Comparison of ENCODE assay signal across 8 cellular contexts in genomic region chr6:13860556-13861185, GRCh38. TPM values are rescaled to one million over a fixed set of nuclear protein-coding genes. Genes with fewer than 3 reads are reported as not detected.
DNase-seq lines count a peak whose midpoint lies in the region; ATAC-seq and TF ChIP-seq lines count a peak whose summit lies in the region.
"Not testable (repeated sequence)": the region's sequence is repeated elsewhere in the genome, so short reads cannot be mapped to it uniquely, and the experiment has no call there.

No MANE protein-coding gene starts in this region.

- not testable (repeated sequence) for H3K4me1 ChIP-seq in iPS-15b (ENCODE audit: control insufficient read depth, insufficient read depth, low read length)

- H3K9me3 Mint-ChIP-seq in WTC11 = peaks cover 19% of the 10 kb centered on the region
- not testable (repeated sequence) for H3K9me3 Mint-ChIP-seq in activated naive CD8-positive, alpha-beta T cell treated with anti-CD3 and anti-CD28 coated beads, Interleukin-2, amount 10 ng/mL, durations not matched to agents 7 days and 5 days; stimulated activated naive B cell treated with anti-CD40 and anti-IgM and Interleukin-4, amounts not matched to agents 10 μg/mL and 1 μg/mL and 100 μg/mL, for 72 hours
- H3K9me3 Mint-ChIP-seq in naive thymus-derived CD8-positive, alpha-beta T cell = peaks cover 0 to 10% (median 0%) of the 10 kb centered on the region in 9 donors

- not testable (repeated sequence) for H3K36me3 ChIP-seq in H7 (replicated peaks; ENCODE audit: control insufficient read depth, insufficient read depth, low read length); iPS-15b (ENCODE audit: control insufficient read depth, insufficient read depth, low read length)

- peak overlapping the region; percentile 70 for H3K4me3 Mint-ChIP-seq in WTC11
- peak overlapping the region; percentile 47 for H3K4me3 Mint-ChIP-seq in activated naive CD8-positive, alpha-beta T cell treated with anti-CD3 and anti-CD28 coated beads, Interleukin-2, amount 10 ng/mL, durations not matched to agents 7 days and 5 days
- peak overlapping the region in 9 of 10 donors; percentile 4 to 57 (median 45) for H3K4me3 Mint-ChIP-seq in naive thymus-derived CD8-positive, alpha-beta T cell
- H3K4me3 Mint-ChIP-seq in stimulated activated naive B cell treated with anti-CD40 and anti-IgM and Interleukin-4, amounts not matched to agents 10 μg/mL and 1 μg/mL and 100 μg/mL, for 72 hours = peak overlapping the region; percentile 55 to 75

- not testable (repeated sequence) for H3K27me3 ChIP-seq in H7 (ENCODE audit: control insufficient read depth, insufficient read depth, low read length); iPS-15b (ENCODE audit: control insufficient read depth, insufficient read depth, low read length)
- H3K27me3 ChIP-seq in dorsolateral prefrontal cortex = peaks cover 0 to 49% (median 10%) of the 10 kb centered on the region in 45 donors

- H3K27ac ChIP-seq in dorsolateral prefrontal cortex = not testable (repeated sequence)

- intact Hi-C loops in dorsolateral prefrontal cortex (cut with DNase I) = not testable (repeated sequence)

- H3K9ac ChIP-seq in iPS-15b (ENCODE audit: low read depth, low read length) = not testable (repeated sequence)

- not testable (repeated sequence) for TF ChIP-seq CTCF in WTC11 (IDR thresholded peaks at IDR 0.05); dorsolateral prefrontal cortex (IDR thresholded peaks at IDR 0.05 in 54 of 56, conservative IDR thresholded peaks at IDR 0.05 in 2 of 56; ENCODE audit: low read depth in 1 of 56, partially characterized antibody in 56 of 56)

- POLR2A ChIA-PET in WTC11 (lab: Charles Lee) = interaction anchor here (1.6 to 2.3 kb wide), 3 partner anchors 11 to 47 kb away, joined by 6 to 15 read pairs (median 8); partner anchors contain the start of gene MCUR1
- POLR2A ChIA-PET in activated naive CD8-positive, alpha-beta T cell treated with anti-CD3 and anti-CD28 coated beads, Interleukin-2, amount 10 ng/mL, durations not matched to agents 7 days and 5 days (lab: Charles Lee); naive thymus-derived CD8-positive, alpha-beta T cell (lab: Charles Lee): not testable (repeated sequence)

- peak overlapping the region; percentile 28; the same call in 1 of the 2 replicates for H3K4me3 ChIP-seq in H7 (ENCODE audit: insufficient read depth, low read depth, low read length)
- peak overlapping the region in 36 of 59 donors; percentile 17 to 66 (median 56) for H3K4me3 ChIP-seq in dorsolateral prefrontal cortex
- peak overlapping the region; percentile 57 for H3K4me3 ChIP-seq in iPS-15b (ENCODE audit: low read depth, low read length)

- peaks cover 26% of the 10 kb centered on the region for H3K27me3 Mint-ChIP-seq in WTC11 (ENCODE audit: low read depth)
- peaks cover 59% of the 10 kb centered on the region for H3K27me3 Mint-ChIP-seq in activated naive CD8-positive, alpha-beta T cell treated with anti-CD3 and anti-CD28 coated beads, Interleukin-2, amount 10 ng/mL, durations not matched to agents 7 days and 5 days
- peaks cover 30 to 54% (median 43%) of the 10 kb centered on the region in 5 donors for H3K27me3 Mint-ChIP-seq in naive thymus-derived CD8-positive, alpha-beta T cell
- peaks cover 19 to 27% of the 10 kb centered on the region in 2 donors for H3K27me3 Mint-ChIP-seq in stimulated activated naive B cell treated with anti-CD40 and anti-IgM and Interleukin-4, amounts not matched to agents 10 μg/mL and 1 μg/mL and 100 μg/mL, for 72 hours

- H3K36me3 Mint-ChIP-seq in WTC11 = peaks cover 10% of the 10 kb centered on the region
- H3K36me3 Mint-ChIP-seq in activated naive CD8-positive, alpha-beta T cell treated with anti-CD3 and anti-CD28 coated beads, Interleukin-2, amount 10 ng/mL, durations not matched to agents 7 days and 5 days; stimulated activated naive B cell treated with anti-CD40 and anti-IgM and Interleukin-4, amounts not matched to agents 10 μg/mL and 1 μg/mL and 100 μg/mL, for 72 hours: not testable (repeated sequence)
- peaks cover 0 to 14% (median 6%) of the 10 kb centered on the region in 3 donors for H3K36me3 Mint-ChIP-seq in naive thymus-derived CD8-positive, alpha-beta T cell

- CTCF ChIA-PET in WTC11 (lab: Charles Lee) = interaction anchor here (0.7 to 2.3 kb wide), 5 partner anchors 12 to 206 kb away, joined by 3 to 8 read pairs (median 6); partner anchors contain the start of gene MCUR1

- not testable (repeated sequence) for ATAC-seq in WTC11; activated naive CD8-positive, alpha-beta T cell treated with anti-CD3 and anti-CD28 coated beads, Interleukin-2, amount 10 ng/mL, durations not matched to agents 7 days and 5 days (ENCODE audit: low read depth); naive thymus-derived CD8-positive, alpha-beta T cell; stimulated activated naive B cell treated with anti-CD40 and anti-IgM and Interleukin-4, amounts not matched to agents 10 μg/mL and 1 μg/mL and 100 μg/mL, for 72 hours (replicated peaks)

- in situ Hi-C loops in ACHN (cut with HindIII; ENCODE audit: low pct_ligation_motif_present, low pct_unique_long_range_greater_than_20kb, low sequenced_read_pairs) = not testable (repeated sequence)

- not testable (repeated sequence) for H3K9me3 ChIP-seq in iPS-15b (ENCODE audit: control insufficient read depth, insufficient read depth, low read length)

- H3K27ac Mint-ChIP-seq in WTC11; activated naive CD8-positive, alpha-beta T cell treated with anti-CD3 and anti-CD28 coated beads, Interleukin-2, amount 10 ng/mL, durations not matched to agents 7 days and 5 days; naive thymus-derived CD8-positive, alpha-beta T cell; stimulated activated naive B cell treated with anti-CD40 and anti-IgM and Interleukin-4, amounts not matched to agents 10 μg/mL and 1 μg/mL and 100 μg/mL, for 72 hours: not testable (repeated sequence)

- H3K4me1 Mint-ChIP-seq in WTC11; activated naive CD8-positive, alpha-beta T cell treated with anti-CD3 and anti-CD28 coated beads, Interleukin-2, amount 10 ng/mL, durations not matched to agents 7 days and 5 days; naive thymus-derived CD8-positive, alpha-beta T cell; stimulated activated naive B cell treated with anti-CD40 and anti-IgM and Interleukin-4, amounts not matched to agents 10 μg/mL and 1 μg/mL and 100 μg/mL, for 72 hours: not testable (repeated sequence)

- peak; percentile 86 for DNase-seq in ACHN
- DNase-seq in H7; WTC11 (ENCODE audit: low spot score); activated naive CD8-positive, alpha-beta T cell treated with anti-CD3 and anti-CD28 coated beads, Interleukin-2, amount 10 ng/mL, durations not matched to agents 7 days and 5 days; naive thymus-derived CD8-positive, alpha-beta T cell; stimulated activated naive B cell treated with anti-CD40 and anti-IgM and Interleukin-4, amounts not matched to agents 10 μg/mL and 1 μg/mL and 100 μg/mL, for 72 hours: not testable (repeated sequence)
- peak in 2 of 10 donors; percentile 40 to 55 for DNase-seq in dorsolateral prefrontal cortex

TF ChIP-seq in WTC11, 78 proteins besides CTCF, POLR2A, EP300 and RAD21:
- peak; percentile 76 for TF ChIP-seq NFYB (CRISPR knock-in tag; conservative IDR thresholded peaks at IDR 0.05; ENCODE audit: low read depth)

RNA-seq across cellular contexts. Expression of gene MCUR1, which starts 46.3 kb away (rescaled TPM):
- 16.0 and 21.4 TPM in 2 replicates for total RNA-seq in H7 (2014; rRNA removed; shearing (Covaris generic))
- 28.1 to 31.6 TPM (median 30.4 TPM) in 3 replicates for total RNA-seq in WTC11 (2021)
- total RNA-seq in activated naive CD8-positive, alpha-beta T cell treated with anti-CD3 and anti-CD28 coated beads, Interleukin-2, amount 10 ng/mL, durations not matched to agents 7 days and 5 days = 10 to 100 TPM; 16.4 to 18.4 TPM
- 10 to 100 TPM; 22.6 to 50.0 (median 35.4) TPM for total RNA-seq in dorsolateral prefrontal cortex
- total RNA-seq in naive thymus-derived CD8-positive, alpha-beta T cell = 10 to 100 TPM in 1 of 2 experiments, 1 to 10 TPM in 1; 8.4 to 12.2 TPM
- polyA plus RNA-seq in naive thymus-derived CD8-positive, alpha-beta T cell = 1 to 10 TPM; 5.9 to 9.7 (median 6.6) TPM
